11 cellular contexts compared by ENCODE assay signal in the genomic region with DNA sequence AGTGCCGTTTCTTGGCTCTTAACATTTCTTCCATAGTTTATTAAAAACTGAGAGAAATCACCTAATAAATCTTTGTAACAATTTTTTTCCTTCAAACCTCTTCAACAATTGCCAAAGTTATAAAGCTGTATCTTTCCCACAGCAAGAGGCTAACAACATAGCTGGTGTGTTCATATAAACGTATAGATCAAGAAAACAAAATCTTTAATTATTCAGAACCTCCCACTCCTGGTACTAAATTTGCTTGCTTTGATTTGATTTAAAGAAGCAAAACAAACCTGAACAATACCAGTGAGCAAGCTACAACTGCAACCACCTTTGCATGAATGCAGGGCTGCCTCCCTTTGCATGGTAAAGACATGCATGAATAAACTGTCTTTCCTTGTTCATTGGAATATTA.
"Had no signal": no experiment of that assay in that cellular context is flagged by ENCODE, and none has a peak within 500 bp of the region (broad histone marks: within the 10 kb centered on the region; RNA-seq: fewer than 3 reads in every experiment).

No MANE protein-coding gene starts in this region.

- FAIRE-seq: H1, H54 had no signal

- H3K27ac Mint-ChIP-seq: GM23338, H9, HFFc6 had no signal

- DNase-seq: GM23248, GOT3, H7, H9, HCEC 1CT, HFFc6 had no signal

- H2AFZ ChIP-seq: GM23248, GM23338 had no signal

- H3K4me1 ChIP-seq: HAP-1 had no signal

- H3K9ac ChIP-seq: GM23248 had no signal

- ATAC-seq: GM23338, HCT116 had no signal

- H3K4me3 ChIP-seq: GM23248, GM23338, HAP-1 had no signal

- H3K36me3 ChIP-seq: HAP-1 had no signal

- H3K9me3 Mint-ChIP-seq: HFFc6 had no signal

- H3K27ac ChIP-seq: GM23248 had no signal

- H3K4me3 Mint-ChIP-seq: GM23338, H9, HFFc6 had no signal

- H3K4me2 ChIP-seq: GM23338 had no signal
